Comparison of ENCODE assay signal across 19 cellular contexts in genomic region chr2:236636261-236636660, GRCh38.
"Had no signal": no experiment of that assay in that cellular context is flagged by ENCODE, and none has a peak within 500 bp of the region (broad histone marks: within the 10 kb centered on the region; RNA-seq: fewer than 3 reads in every experiment).

No MANE protein-coding gene starts in this region.

- H3K4me3 Mint-ChIP-seq: activated CD4-positive, alpha-beta T cell treated with anti-CD3 and anti-CD28 coated beads, Interleukin-2, amount 10 ng/mL, durations not matched to agents 7 days and 5 days; activated T-helper 1 cell treated with anti-CD3 and anti-CD28 coated beads, Interleukin-12 subunit alpha, Interleukin-12 subunit beta, Interleukin-2, Interleukin-4 antibody, amounts not matched to agents 30 ng/mL and 10 ng/mL and 1 ng/mL, durations not matched to agents 14 hours and 24 hours and 36 hours; brain; effector memory CD8-positive, alpha-beta T cell; stimulated activated naive CD8-positive, alpha-beta T cell treated with anti-CD3 and anti-CD28 coated beads, Interleukin-15, Interleukin-2, amounts not matched to agents 100 ng/mL and 50 ng/mL, for 24 hours; T-helper 17 cell had no signal

- H3K36me3 ChIP-seq: esophagus muscularis mucosa, transverse colon had no signal

- H3K27ac ChIP-seq: esophagus muscularis mucosa had no signal

- DNase-seq: activated CD4-positive, alpha-beta T cell treated with anti-CD3 and anti-CD28 coated beads, Interleukin-2, amount 10 ng/mL, durations not matched to agents 7 days and 5 days; activated CD4-positive, CD25-positive, alpha-beta regulatory T cell; caudate nucleus; effector memory CD8-positive, alpha-beta T cell; glutamatergic neuron; hippocampal formation; mesenchymal stem cell; mucosa of descending colon; occipital lobe; stimulated activated CD4-positive, alpha-beta T cell treated with anti-CD3 and anti-CD28 coated beads, Interleukin-4, amount 100 ng/mL, for 4 hours; substantia nigra; SW 1271; T-helper 17 cell; transverse colon had no signal

- H3K36me3 Mint-ChIP-seq: activated naive CD4-positive, alpha-beta T cell treated with anti-CD3 and anti-CD28 coated beads, Interleukin-2, amount 50 U/mL, for 72 hours had no signal

- H3K4me1 Mint-ChIP-seq: activated CD4-positive, alpha-beta T cell treated with anti-CD3 and anti-CD28 coated beads, Interleukin-2, amount 10 ng/mL, durations not matched to agents 7 days and 5 days had no signal

- ATAC-seq: activated naive CD4-positive, alpha-beta T cell treated with anti-CD3 and anti-CD28 coated beads, Interleukin-2, amount 50 U/mL, for 72 hours; effector memory CD8-positive, alpha-beta T cell; mucosa of descending colon; T-helper 17 cell had no signal

- H3K9me3 ChIP-seq: mucosa of descending colon, transverse colon had no signal

- H3K27me3 ChIP-seq: esophagus muscularis mucosa, transverse colon had no signal

- H3K9me3 Mint-ChIP-seq: activated CD4-positive, alpha-beta T cell treated with anti-CD3 and anti-CD28 coated beads, Interleukin-2, amount 10 ng/mL, durations not matched to agents 7 days and 5 days; activated naive CD4-positive, alpha-beta T cell treated with anti-CD3 and anti-CD28 coated beads, Interleukin-2, amount 50 U/mL, for 72 hours; activated T-helper 1 cell treated with anti-CD3 and anti-CD28 coated beads, Interleukin-12 subunit alpha, Interleukin-12 subunit beta, Interleukin-2, Interleukin-4 antibody, amounts not matched to agents 30 ng/mL and 10 ng/mL and 1 ng/mL, durations not matched to agents 14 hours and 24 hours and 36 hours; effector memory CD8-positive, alpha-beta T cell; stimulated activated naive CD8-positive, alpha-beta T cell treated with anti-CD3 and anti-CD28 coated beads, Interleukin-15, Interleukin-2, amounts not matched to agents 100 ng/mL and 50 ng/mL, for 24 hours had no signal

- H3K4me3 ChIP-seq: esophagus muscularis mucosa, mucosa of descending colon, transverse colon had no signal

- H3K27ac Mint-ChIP-seq: activated CD4-positive, alpha-beta T cell treated with anti-CD3 and anti-CD28 coated beads, Interleukin-2, amount 10 ng/mL, durations not matched to agents 7 days and 5 days; activated T-helper 1 cell treated with anti-CD3 and anti-CD28 coated beads, Interleukin-12 subunit alpha, Interleukin-12 subunit beta, Interleukin-2, Interleukin-4 antibody, amounts not matched to agents 30 ng/mL and 10 ng/mL and 1 ng/mL, durations not matched to agents 14 hours and 24 hours and 36 hours; brain; effector memory CD8-positive, alpha-beta T cell; stimulated activated naive CD8-positive, alpha-beta T cell treated with anti-CD3 and anti-CD28 coated beads, Interleukin-15, Interleukin-2, amounts not matched to agents 100 ng/mL and 50 ng/mL, for 24 hours; T-helper 17 cell had no signal

- H3K27me3 Mint-ChIP-seq: activated CD4-positive, alpha-beta T cell treated with anti-CD3 and anti-CD28 coated beads, Interleukin-2, amount 10 ng/mL, durations not matched to agents 7 days and 5 days; stimulated activated naive CD8-positive, alpha-beta T cell treated with anti-CD3 and anti-CD28 coated beads, Interleukin-15, Interleukin-2, amounts not matched to agents 100 ng/mL and 50 ng/mL, for 24 hours had no signal
